In the genomic region with DNA sequence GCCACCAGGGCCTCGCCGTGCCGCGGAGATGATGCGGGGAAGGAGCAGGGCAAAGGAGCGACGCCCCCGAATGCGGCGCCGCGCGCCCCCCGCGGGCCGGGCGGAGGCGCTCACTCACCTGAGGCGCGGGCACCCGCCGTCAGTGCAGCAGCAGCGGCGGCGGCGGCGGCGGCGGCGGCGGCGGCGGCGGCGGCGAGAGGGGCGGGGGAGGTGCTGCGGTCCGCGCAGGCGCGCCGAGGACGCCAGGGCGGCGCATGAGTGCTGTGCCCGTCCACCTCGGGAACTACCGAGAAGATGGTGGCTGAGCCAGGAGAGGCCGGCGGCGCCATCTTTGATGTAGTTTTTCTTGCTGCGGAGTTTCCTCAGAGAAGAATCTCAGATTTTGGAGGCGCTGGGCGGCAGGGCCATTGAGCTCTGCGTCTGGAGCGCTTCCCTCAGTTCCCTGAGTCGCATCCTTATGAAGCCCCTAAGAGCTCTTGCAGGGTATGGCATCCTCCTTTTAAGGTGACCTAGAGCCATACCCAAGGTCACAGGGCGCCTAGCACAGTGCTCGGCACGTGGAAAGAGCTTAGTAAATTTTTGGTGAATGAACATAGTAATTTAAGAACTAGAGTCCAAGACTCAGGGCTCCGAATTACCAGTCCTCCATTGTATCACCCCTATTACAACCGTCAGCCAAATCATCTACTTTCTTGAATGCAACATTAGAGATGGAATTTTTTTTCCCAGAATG, we compare ENCODE assay signal across 8 cellular contexts.
DNase-seq lines count a peak whose midpoint lies in the region; ATAC-seq and TF ChIP-seq lines count a peak whose summit lies in the region.

A gene (minus strand): TSS at position 164 of the 733 bp plus-strand sequence. CDS start 24,355 bp downstream, outside the sequence.

- no peaks in the 10 kb centered on the region for H3K27me3 Mint-ChIP-seq in central memory CD8-positive, alpha-beta T cell

- ATAC-seq in HG03196 (IDR thresholded peaks at IDR 0.05; ENCODE audit: unreplicated experiment): peak; percentile 80
- ATAC-seq in central memory CD8-positive, alpha-beta T cell (replicated peaks; ENCODE audit: extremely low read depth, poor library complexity, severe bottlenecking): peak; percentile 99

- DNase-seq in AG09309 (ENCODE audit: low read depth) (peak; percentile 54), NCI-H345 (lab: John Stamatoyannopoulos, UW) (peak; percentile 98), islet precursor cell (peak; percentile 95)
- peak; percentile 73 to 88 (median 80) for DNase-seq in activated CD4-positive, CD25-positive, alpha-beta regulatory T cell (lab: John Stamatoyannopoulos, UW)
- DNase-seq in central memory CD8-positive, alpha-beta T cell (ENCODE audit: low spot score in 2 of 2): peak; percentile 81 to 88
- peak; percentile 85 to 88 (median 87) for DNase-seq in stimulated activated CD4-positive, alpha-beta T cell treated with anti-CD3 and anti-CD28 coated beads, Interleukin-12 subunit alpha, Interleukin-12 subunit beta, amount 100 ng/mL, for 48 hours (ENCODE audit: low read depth in 2 of 3, low spot score in 1 of 3)

- H3K4me1 Mint-ChIP-seq in central memory CD8-positive, alpha-beta T cell: peaks cover 34% of the 10 kb centered on the region

- TF ChIP-seq POLR2A in GM18951 (IDR thresholded peaks at IDR 0.05; ENCODE audit: extremely low read depth, insufficient read depth, insufficient read length): peak; percentile 69

- no peaks in the 10 kb centered on the region for H3K9me3 Mint-ChIP-seq in central memory CD8-positive, alpha-beta T cell

- H3K36me3 Mint-ChIP-seq in central memory CD8-positive, alpha-beta T cell (ENCODE audit: insufficient read depth): peaks cover 2% of the 10 kb centered on the region

- in situ Hi-C loops in GM18951 (cut with MboI; ENCODE audit: low sequenced_read_pairs, unreplicated experiment): no loop called here

- peak within 1 kb of the TSS; percentile 89 for H3K4me3 Mint-ChIP-seq in central memory CD8-positive, alpha-beta T cell

- H3K27ac Mint-ChIP-seq in central memory CD8-positive, alpha-beta T cell (ENCODE audit: low read depth): peak within 1 kb of the TSS; percentile 73

- no peak for TF ChIP-seq CTCF in AG09309 (IDR thresholded peaks at IDR 0.05; ENCODE audit: control insufficient read depth, insufficient read depth, low read depth, low read length, missing control alignments)

- H3K4me3 ChIP-seq in AG09309 (ENCODE audit: control insufficient read depth, low read depth, low read length): peak within 1 kb of the TSS; percentile 62

Comparison
In these comparisons a context has a peak if more than half of its experiments do, and no peak if none do; other contexts are left out.
1. Peak in every context shown above with its lines: DNase-seq, ATAC-seq and H3K4me3 ChIP-seq.